Comparison of ENCODE assay signal across 20 cellular contexts in the genomic region with DNA sequence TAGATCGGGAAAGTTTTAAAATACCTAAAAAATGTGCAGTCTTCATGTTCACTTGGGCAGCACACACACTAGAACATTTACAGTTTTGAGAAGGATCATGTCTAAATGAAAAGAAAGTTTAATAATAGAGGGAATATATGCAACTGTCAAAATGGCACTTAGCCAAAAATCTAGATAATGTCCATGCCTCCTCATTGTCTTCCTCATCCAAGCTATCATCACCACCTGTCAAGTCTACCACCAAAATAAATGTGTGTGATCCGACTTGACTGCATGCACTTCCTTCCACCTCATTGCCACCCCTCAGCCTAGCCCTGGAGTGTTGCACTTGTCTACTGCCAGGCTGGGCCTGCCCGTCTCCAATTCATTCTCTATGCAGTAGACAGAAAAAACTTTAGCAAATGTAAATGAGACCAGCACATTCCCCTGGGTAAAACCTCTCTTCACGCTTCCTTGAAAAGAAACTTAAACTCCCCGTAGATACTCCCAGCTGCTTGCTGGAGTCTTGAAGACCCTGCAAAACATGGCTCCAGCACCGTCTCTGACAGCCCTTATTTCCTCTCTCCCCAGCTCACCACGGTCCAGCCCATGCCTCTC.
DNase-seq lines count a peak whose midpoint lies in the region; ATAC-seq, FAIRE-seq and TF ChIP-seq lines count a peak whose summit lies in the region.
"Had no signal": no experiment of that assay in that cellular context is flagged by ENCODE, and none has a peak within 500 bp of the region (broad histone marks: within the 10 kb centered on the region; RNA-seq: fewer than 3 reads in every experiment).

No MANE protein-coding gene starts in this region.

- no peak for TF ChIP-seq CTCF in K562 (IDR thresholded peaks at IDR 0.05 in 2 of 3, conservative IDR thresholded peaks at IDR 0.05 in 1 of 3; ENCODE audit: insufficient read depth in 2 of 3, low read depth in 1 of 3, low read length in 3 of 3)

- no peak for TF ChIP-seq POLR2A in K562 (conservative IDR thresholded peaks at IDR 0.05)

- no peak for FAIRE-seq in K562 (lab: Jason Lieb, UNC)

- H3K79me2 ChIP-seq in K562 (ENCODE audit: control insufficient read depth, insufficient read depth, low read length) = no peaks in the 10 kb centered on the region

- no peak overlapping the region for H3K4me3 ChIP-seq in K562
- H3K4me3 ChIP-seq: right lobe of liver, transverse colon had no signal

- peak; percentile 47 for DNase-seq in NCI-H2107 treated with DMSO at 0.1 percent for 48 hours (lab: John Stamatoyannopoulos, UW; ENCODE audit: unreplicated experiment)
- DNase-seq in NCI-H2107 (lab: John Stamatoyannopoulos, UW) = no peak
- DNase-seq in NCI-H2171 (lab: John Stamatoyannopoulos, UW) = peak; percentile 36
- no peak for DNase-seq in K562 (ENCODE audit: extremely low read depth in 1 of 4, low spot score in 3 of 4)
- DNase-seq in sciatic nerve (ENCODE audit: low spot score) = no peak
- no peak for DNase-seq in DMS153 (lab: John Stamatoyannopoulos, UW)
- no peak for DNase-seq in stimulated activated CD4-positive, alpha-beta T cell treated with anti-CD3 and anti-CD28 coated beads, Interleukin-4, amount 100 ng/mL, for 1 hour
- DNase-seq: activated CD4-positive, alpha-beta T cell treated with anti-CD3 and anti-CD28 coated beads for 36 hours; activated CD8-positive, alpha-beta memory T cell treated with anti-CD3 and anti-CD28 coated beads, Interleukin-2, amount 10 ng/mL, durations not matched to agents 7 days and 5 days; H9; left ventricle myocardium superior; NCI-H1048; NCI-H524 treated with DMSO at 0.1 percent for 48 hours; PC-3; right lobe of liver; stimulated activated naive CD8-positive, alpha-beta T cell treated with anti-CD3 and anti-CD28 coated beads, Interleukin-15, Interleukin-2, amounts not matched to agents 100 U/mL and 50 U/mL, for 24 hours; T-helper 9 cell; transverse colon had no signal

- no peaks in the 10 kb centered on the region for H4K20me1 ChIP-seq in K562 (replicated peaks; ENCODE audit: control insufficient read depth, insufficient read depth, low read length)

- H3K4me1 ChIP-seq in K562 (replicated peaks in 1 of 2; ENCODE audit: control insufficient read depth in 2 of 2, insufficient read depth in 2 of 2, low read length in 2 of 2) = peaks cover 3 to 4% of the 10 kb centered on the region in 2 experiments; a peak in 3 of 5 replicates
- H3K4me1 ChIP-seq: right lobe of liver had no signal

- CTCF ChIA-PET in K562 (lab: Yijun Ruan, JAX; ENCODE audit: low intra/inter-chr PET ratio) = no interaction called here

- no peak for TF ChIP-seq RAD21 in K562 (CRISPR knock-in tag; conservative IDR thresholded peaks at IDR 0.05 in 1 of 2, IDR thresholded peaks at IDR 0.05 in 1 of 2)

- ATAC-seq in K562 (no peak), sciatic nerve (peak; percentile 44), HG02798 (IDR thresholded peaks at IDR 0.05; ENCODE audit: poor library complexity, unreplicated experiment) (no peak)
- ATAC-seq: activated CD4-positive, alpha-beta T cell treated with anti-CD3 and anti-CD28 coated beads for 36 hours; activated CD8-positive, alpha-beta memory T cell treated with anti-CD3 and anti-CD28 coated beads, Interleukin-2, amount 10 ng/mL, durations not matched to agents 7 days and 5 days; activated T-helper 17 cell treated with anti-CD3 and anti-CD28 coated beads, Interleukin-2, amount 50 U/mL, for 72 hours; left ventricle myocardium superior; PC-3; right lobe of liver; stimulated activated naive CD8-positive, alpha-beta T cell treated with anti-CD3 and anti-CD28 coated beads, Interleukin-15, Interleukin-2, amounts not matched to agents 100 U/mL and 50 U/mL, for 24 hours had no signal

- peaks cover 15% of the 10 kb centered on the region; the same call in 1 of the 3 replicates for H3K36me3 ChIP-seq in K562 (ENCODE audit: control insufficient read depth, insufficient read depth, low read length)
- H3K36me3 ChIP-seq: right lobe of liver had no signal

- no peak overlapping the region for H3K27ac ChIP-seq in K562 (ENCODE audit: extremely low read depth, low read depth, low read length)
- H3K27ac ChIP-seq: right lobe of liver, transverse colon had no signal

- no TSS peak for BruUV-seq in K562 (replicated peaks; lab: Mats Ljungman, UMichigan)

- no peaks in the 10 kb centered on the region for H3K9me1 ChIP-seq in K562 (ENCODE audit: control insufficient read depth, insufficient read depth, low read length)

- TF ChIP-seq EP300 in K562 (IDR thresholded peaks at IDR 0.05; ENCODE audit: low read length) = no peak

- no peaks in the 10 kb centered on the region for H3K27me3 ChIP-seq in K562 (ENCODE audit: control insufficient read depth in 2 of 2, insufficient read depth in 2 of 2, low read length in 2 of 2)
- H3K27me3 ChIP-seq: right lobe of liver, transverse colon had no signal

- no peak overlapping the region for H2AFZ ChIP-seq in K562 (ENCODE audit: low read depth, low read length)

- in situ Hi-C loops in K562 (cut with MboI) = no loop called here

- no peak overlapping the region for H3K4me2 ChIP-seq in K562 (ENCODE audit: insufficient read depth, low read length)

- 55% methylated on average over 7 of the region's 7 CpGs for WGBS in K562 (ENCODE audit: insufficient coverage, low coverage, missing lambda C conversion rate)

- H3K9ac ChIP-seq in K562 (ENCODE audit: insufficient read depth in 1 of 2, low read depth in 2 of 2, low read length in 2 of 2) = no peak overlapping the region

- no peaks in the 10 kb centered on the region for H3K9me3 ChIP-seq in K562 (replicated peaks; ENCODE audit: control insufficient read depth, insufficient read depth, low read depth, low read length)
- H3K9me3 ChIP-seq: right lobe of liver, transverse colon had no signal

- intact Hi-C loops in K562 (cut with micrococcal nuclease) (no loop called here), sciatic nerve (cut with DNase I) (no loop called here)

- POLR2A ChIA-PET in K562 (lab: Yijun Ruan, JAX) = interaction anchor here (1.2 kb wide), 1 partner anchor 9 kb away, joined by 6 read pairs; no protein-coding TSS in a partner anchor

TF ChIP-seq in K562, 482 proteins besides CTCF, POLR2A, EP300 and RAD21 (continues in another document):
- TF ChIP-seq SOX6 (IDR thresholded peaks at IDR 0.05) (0 out of 2 replicates have a peak, but pooled peaks have one; percentile 21), MEIS2 (IDR thresholded peaks at IDR 0.05; ENCODE audit: partially characterized antibody) (peak; percentile 3), NFIC (IDR thresholded peaks at IDR 0.05) (peak; percentile 86)
- TF ChIP-seq, protein P1, sequence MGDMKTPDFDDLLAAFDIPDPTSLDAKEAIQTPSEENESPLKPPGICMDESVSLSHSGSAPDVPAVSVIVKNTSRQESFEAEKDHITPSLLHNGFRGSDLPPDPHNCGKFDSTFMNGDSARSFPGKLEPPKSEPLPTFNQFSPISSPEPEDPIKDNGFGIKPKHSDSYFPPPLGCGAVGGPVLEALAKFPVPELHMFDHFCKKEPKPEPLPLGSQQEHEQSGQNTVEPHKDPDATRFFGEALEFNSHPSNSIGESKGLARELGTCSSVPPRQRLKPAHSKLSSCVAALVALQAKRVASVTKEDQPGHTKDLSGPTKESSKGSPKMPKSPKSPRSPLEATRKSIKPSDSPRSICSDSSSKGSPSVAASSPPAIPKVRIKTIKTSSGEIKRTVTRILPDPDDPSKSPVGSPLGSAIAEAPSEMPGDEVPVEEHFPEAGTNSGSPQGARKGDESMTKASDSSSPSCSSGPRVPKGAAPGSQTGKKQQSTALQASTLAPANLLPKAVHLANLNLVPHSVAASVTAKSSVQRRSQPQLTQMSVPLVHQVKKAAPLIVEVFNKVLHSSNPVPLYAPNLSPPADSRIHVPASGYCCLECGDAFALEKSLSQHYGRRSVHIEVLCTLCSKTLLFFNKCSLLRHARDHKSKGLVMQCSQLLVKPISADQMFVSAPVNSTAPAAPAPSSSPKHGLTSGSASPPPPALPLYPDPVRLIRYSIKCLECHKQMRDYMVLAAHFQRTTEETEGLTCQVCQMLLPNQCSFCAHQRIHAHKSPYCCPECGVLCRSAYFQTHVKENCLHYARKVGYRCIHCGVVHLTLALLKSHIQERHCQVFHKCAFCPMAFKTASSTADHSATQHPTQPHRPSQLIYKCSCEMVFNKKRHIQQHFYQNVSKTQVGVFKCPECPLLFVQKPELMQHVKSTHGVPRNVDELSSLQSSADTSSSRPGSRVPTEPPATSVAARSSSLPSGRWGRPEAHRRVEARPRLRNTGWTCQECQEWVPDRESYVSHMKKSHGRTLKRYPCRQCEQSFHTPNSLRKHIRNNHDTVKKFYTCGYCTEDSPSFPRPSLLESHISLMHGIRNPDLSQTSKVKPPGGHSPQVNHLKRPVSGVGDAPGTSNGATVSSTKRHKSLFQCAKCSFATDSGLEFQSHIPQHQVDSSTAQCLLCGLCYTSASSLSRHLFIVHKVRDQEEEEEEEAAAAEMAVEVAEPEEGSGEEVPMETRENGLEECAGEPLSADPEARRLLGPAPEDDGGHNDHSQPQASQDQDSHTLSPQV (IDR thresholded peaks at IDR 0.05) = no peak
- TF ChIP-seq, protein P2, sequence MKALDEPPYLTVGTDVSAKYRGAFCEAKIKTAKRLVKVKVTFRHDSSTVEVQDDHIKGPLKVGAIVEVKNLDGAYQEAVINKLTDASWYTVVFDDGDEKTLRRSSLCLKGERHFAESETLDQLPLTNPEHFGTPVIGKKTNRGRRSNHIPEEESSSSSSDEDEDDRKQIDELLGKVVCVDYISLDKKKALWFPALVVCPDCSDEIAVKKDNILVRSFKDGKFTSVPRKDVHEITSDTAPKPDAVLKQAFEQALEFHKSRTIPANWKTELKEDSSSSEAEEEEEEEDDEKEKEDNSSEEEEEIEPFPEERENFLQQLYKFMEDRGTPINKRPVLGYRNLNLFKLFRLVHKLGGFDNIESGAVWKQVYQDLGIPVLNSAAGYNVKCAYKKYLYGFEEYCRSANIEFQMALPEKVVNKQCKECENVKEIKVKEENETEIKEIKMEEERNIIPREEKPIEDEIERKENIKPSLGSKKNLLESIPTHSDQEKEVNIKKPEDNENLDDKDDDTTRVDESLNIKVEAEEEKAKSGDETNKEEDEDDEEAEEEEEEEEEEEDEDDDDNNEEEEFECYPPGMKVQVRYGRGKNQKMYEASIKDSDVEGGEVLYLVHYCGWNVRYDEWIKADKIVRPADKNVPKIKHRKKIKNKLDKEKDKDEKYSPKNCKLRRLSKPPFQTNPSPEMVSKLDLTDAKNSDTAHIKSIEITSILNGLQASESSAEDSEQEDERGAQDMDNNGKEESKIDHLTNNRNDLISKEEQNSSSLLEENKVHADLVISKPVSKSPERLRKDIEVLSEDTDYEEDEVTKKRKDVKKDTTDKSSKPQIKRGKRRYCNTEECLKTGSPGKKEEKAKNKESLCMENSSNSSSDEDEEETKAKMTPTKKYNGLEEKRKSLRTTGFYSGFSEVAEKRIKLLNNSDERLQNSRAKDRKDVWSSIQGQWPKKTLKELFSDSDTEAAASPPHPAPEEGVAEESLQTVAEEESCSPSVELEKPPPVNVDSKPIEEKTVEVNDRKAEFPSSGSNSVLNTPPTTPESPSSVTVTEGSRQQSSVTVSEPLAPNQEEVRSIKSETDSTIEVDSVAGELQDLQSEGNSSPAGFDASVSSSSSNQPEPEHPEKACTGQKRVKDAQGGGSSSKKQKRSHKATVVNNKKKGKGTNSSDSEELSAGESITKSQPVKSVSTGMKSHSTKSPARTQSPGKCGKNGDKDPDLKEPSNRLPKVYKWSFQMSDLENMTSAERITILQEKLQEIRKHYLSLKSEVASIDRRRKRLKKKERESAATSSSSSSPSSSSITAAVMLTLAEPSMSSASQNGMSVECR (CRISPR knock-in tag; IDR thresholded peaks at IDR 0.05) = no peak

Comparison
In these comparisons a context has a peak if more than half of its experiments do, and no peak if none do; other contexts are left out.
1. DNase-seq: peak in NCI-H2107 treated with DMSO at 0.1 percent for 48 hours (single experiment) and NCI-H2171 (single experiment); none in NCI-H2107 (single experiment), K562 (0 of 4), sciatic nerve (single experiment), DMS153 (single experiment) and stimulated activated CD4-positive, alpha-beta T cell treated with anti-CD3 and anti-CD28 coated beads, Interleukin-4, amount 100 ng/mL, for 1 hour (single experiment).